28 cellular contexts compared by ENCODE assay signal in genomic region chr1:3360158-3360440, GRCh38.
"Had no signal": no experiment of that assay in that cellular context is flagged by ENCODE, and none has a peak within 500 bp of the region (broad histone marks: within the 10 kb centered on the region; RNA-seq: fewer than 3 reads in every experiment).

No MANE protein-coding gene starts in this region.

- H3K4me3 Mint-ChIP-seq: activated B cell treated with CpG ODN at 0.5 μM for 24 hours; activated CD4-positive, alpha-beta memory T cell treated with anti-CD3 and anti-CD28 coated beads for 36 hours; activated naive CD4-positive, alpha-beta T cell treated with anti-CD3 and anti-CD28 coated beads for 36 hours; activated naive CD8-positive, alpha-beta T cell treated with anti-CD3 and anti-CD28 coated beads for 36 hours; activated T-cell treated with anti-CD3 and anti-CD28 coated beads, Interleukin-2, amount 50 U/mL, for 4 hours; activated T-helper 1 cell treated with anti-CD3 and anti-CD28 coated beads, Interleukin-12 subunit alpha, Interleukin-12 subunit beta, Interleukin-2, Interleukin-4 antibody, amounts not matched to agents 30 ng/mL and 10 ng/mL and 1 ng/mL, durations not matched to agents 14 hours and 24 hours and 36 hours; T-helper 1 cell treated with Interleukin-12 subunit alpha and Interleukin-12 subunit beta and Interleukin-4 antibody, amounts not matched to agents 30 μg/mL and 1 μg/mL, for 36 hours; T-helper 2 cell treated with Interferon-gamma antibody and Interleukin-4, amounts not matched to agents 5 μg/mL and 100 μg/mL, for 36 hours had no signal

- H3K27ac Mint-ChIP-seq: activated B cell treated with CpG ODN at 0.5 μM for 24 hours; activated CD4-positive, alpha-beta memory T cell treated with anti-CD3 and anti-CD28 coated beads for 36 hours; activated naive CD4-positive, alpha-beta T cell treated with anti-CD3 and anti-CD28 coated beads for 36 hours; activated naive CD8-positive, alpha-beta T cell treated with anti-CD3 and anti-CD28 coated beads for 36 hours; activated T-helper 1 cell treated with anti-CD3 and anti-CD28 coated beads, Interleukin-12 subunit alpha, Interleukin-12 subunit beta, Interleukin-2, Interleukin-4 antibody, amounts not matched to agents 30 ng/mL and 10 ng/mL and 1 ng/mL, durations not matched to agents 14 hours and 24 hours and 36 hours; T-helper 1 cell treated with Interleukin-12 subunit alpha and Interleukin-12 subunit beta and Interleukin-4 antibody, amounts not matched to agents 30 μg/mL and 1 μg/mL, for 36 hours; T-helper 2 cell treated with Interferon-gamma antibody and Interleukin-4, amounts not matched to agents 5 μg/mL and 100 μg/mL, for 36 hours had no signal

- H3K9me3 ChIP-seq: ascending aorta, breast epithelium, SJCRH30 had no signal

- DNase-seq: activated B cell treated with CpG ODN at 0.5 μM for 24 hours; activated CD4-positive, alpha-beta memory T cell treated with anti-CD3 and anti-CD28 coated beads for 36 hours; activated CD4-positive, alpha-beta T cell treated with anti-CD3 and anti-CD28 coated beads for 4 hours; activated CD4-positive, alpha-beta T cell treated with anti-CD3 and anti-CD28 coated beads, Interleukin-2, amount 50 U/mL, for 1 hour; activated CD4-positive, CD25-positive, alpha-beta regulatory T cell treated with anti-CD3 and anti-CD28 coated beads, Interleukin-2, amount 50 U/mL, for 72 hours; activated CD8-positive, alpha-beta memory T cell treated with anti-CD3 and anti-CD28 coated beads, Interleukin-2, amount 50 U/mL, for 4 hours; activated gamma-delta T cell treated with Interleukin-2 at 50 U/mL for 16 hours; activated naive CD4-positive, alpha-beta T cell treated with anti-CD3 and anti-CD28 coated beads for 36 hours; activated naive CD8-positive, alpha-beta T cell treated with anti-CD3 and anti-CD28 coated beads for 36 hours; activated T-cell treated with anti-CD3 and anti-CD28 coated beads for 4 hours; activated T-cell treated with anti-CD3 and anti-CD28 coated beads, Interleukin-2, amount 50 U/mL, for 4 hours; MM.1S; MV-4-11; NCI-H1092; NCI-H1436 treated with DMSO at 0.1 percent for 48 hours; NCI-H1694 treated with DMSO at 0.1 percent for 48 hours; NCI-H2029; NCI-H2107; SHP77 had no signal

- H3K4me1 ChIP-seq: breast epithelium had no signal

- H3K4me2 ChIP-seq: KMS-11 had no signal

- H3K4me3 ChIP-seq: ascending aorta, breast epithelium, SJCRH30, SK-N-MC had no signal

- H3K36me3 ChIP-seq: breast epithelium, SJCRH30 had no signal

- H3K27me3 ChIP-seq: ascending aorta had no signal

- H3K9me3 Mint-ChIP-seq: activated B cell treated with CpG ODN at 0.5 μM for 24 hours; activated CD4-positive, alpha-beta memory T cell treated with anti-CD3 and anti-CD28 coated beads for 36 hours; activated naive CD4-positive, alpha-beta T cell treated with anti-CD3 and anti-CD28 coated beads for 36 hours; activated naive CD8-positive, alpha-beta T cell treated with anti-CD3 and anti-CD28 coated beads for 36 hours; activated T-cell treated with anti-CD3 and anti-CD28 coated beads, Interleukin-2, amount 50 U/mL, for 4 hours; activated T-helper 1 cell treated with anti-CD3 and anti-CD28 coated beads, Interleukin-12 subunit alpha, Interleukin-12 subunit beta, Interleukin-2, Interleukin-4 antibody, amounts not matched to agents 30 ng/mL and 10 ng/mL and 1 ng/mL, durations not matched to agents 14 hours and 24 hours and 36 hours; T-helper 1 cell treated with Interleukin-12 subunit alpha and Interleukin-12 subunit beta and Interleukin-4 antibody, amounts not matched to agents 30 μg/mL and 1 μg/mL, for 36 hours; T-helper 2 cell treated with Interferon-gamma antibody and Interleukin-4, amounts not matched to agents 5 μg/mL and 100 μg/mL, for 36 hours had no signal

- ATAC-seq: activated T-cell treated with anti-CD3 and anti-CD28 coated beads, Interleukin-2, amount 50 U/mL, for 4 hours; Panc1 had no signal

- H3K4me1 Mint-ChIP-seq: activated B cell treated with CpG ODN at 0.5 μM for 24 hours; activated naive CD8-positive, alpha-beta T cell treated with anti-CD3 and anti-CD28 coated beads for 36 hours had no signal

- H3K27me3 Mint-ChIP-seq: activated B cell treated with CpG ODN at 0.5 μM for 24 hours had no signal

- H3K36me3 Mint-ChIP-seq: activated CD4-positive, alpha-beta memory T cell treated with anti-CD3 and anti-CD28 coated beads for 36 hours; activated naive CD8-positive, alpha-beta T cell treated with anti-CD3 and anti-CD28 coated beads for 36 hours had no signal

- H3K9ac ChIP-seq: KMS-11 had no signal

- H3K27ac ChIP-seq: breast epithelium, KMS-11, SJCRH30, SK-N-MC had no signal
